Comparison of ENCODE assay signal across 8 cellular contexts in genomic region chr9:128550770-128551651, GRCh38. TPM values are rescaled to one million over a fixed set of nuclear protein-coding genes. Genes with fewer than 3 reads are reported as not detected.
DNase-seq lines count a peak whose midpoint lies in the region; ATAC-seq and TF ChIP-seq lines count a peak whose summit lies in the region.

No MANE protein-coding gene starts in this region.

- peak in 1 of 5 donors; percentile 4 for DNase-seq in CD4-positive, alpha-beta memory T cell
- DNase-seq in NCI-H2171 (lab: John Stamatoyannopoulos, UW) (peak; percentile 39), breast epithelium (ENCODE audit: low spot score in 2 of 2) (peak in 1 of 2 donors; percentile 26), kidney glomerular epithelial cell (lab: John Stamatoyannopoulos, UW) (peak; percentile 59), DMS153 (lab: John Stamatoyannopoulos, UW) (no peak)

- peak overlapping the region; percentile 34 to 95 (median 93) for H3K4me3 Mint-ChIP-seq in CD4-positive, alpha-beta memory T cell
- peak overlapping the region; percentile 98 for H3K4me3 Mint-ChIP-seq in stimulated activated memory B cell treated with anti-CD40 and anti-IgM and Interleukin-4, amounts not matched to agents 10 μg/mL and 1 μg/mL and 100 μg/mL, for 72 hours

- no peaks in the 10 kb centered on the region for H3K36me3 ChIP-seq in CD4-positive, alpha-beta memory T cell (ENCODE audit: insufficient read depth, low read length)
- no peaks in the 10 kb centered on the region for H3K36me3 ChIP-seq in breast epithelium

- no peak for TF ChIP-seq CTCF in breast epithelium (IDR thresholded peaks at IDR 0.05)

- no peaks in the 10 kb centered on the region for H3K27me3 Mint-ChIP-seq in CD4-positive, alpha-beta memory T cell
- no peaks in the 10 kb centered on the region for H3K27me3 Mint-ChIP-seq in stimulated activated memory B cell treated with anti-CD40 and anti-IgM and Interleukin-4, amounts not matched to agents 10 μg/mL and 1 μg/mL and 100 μg/mL, for 72 hours

- H3K4me1 Mint-ChIP-seq in CD4-positive, alpha-beta memory T cell, result peaks cover 17 to 31% (median 21%) of the 10 kb centered on the region in 4 donors
- peaks cover 9% of the 10 kb centered on the region for H3K4me1 Mint-ChIP-seq in stimulated activated memory B cell treated with anti-CD40 and anti-IgM and Interleukin-4, amounts not matched to agents 10 μg/mL and 1 μg/mL and 100 μg/mL, for 72 hours

- POLR2A ChIA-PET in CD4-positive, alpha-beta memory T cell (lab: Charles Lee; ENCODE audit: partially characterized antibody), result interaction anchor here (0.6 to 5.2 kb wide), 15 partner anchors 10 to 317 kb away, joined by 3 to 59 read pairs (median 12); partner anchors contain the start of genes ENDOG, GLE1, URM1 and ZDHHC12

- no peaks in the 10 kb centered on the region for H3K27me3 ChIP-seq in CD4-positive, alpha-beta memory T cell (ENCODE audit: insufficient read depth, low read length)
- no peaks in the 10 kb centered on the region for H3K27me3 ChIP-seq in breast epithelium

- TF ChIP-seq POLR2A in breast epithelium (IDR thresholded peaks at IDR 0.05), result no peak

- H3K9me3 Mint-ChIP-seq in CD4-positive, alpha-beta memory T cell, result peaks cover 0 to 2% (median 0%) of the 10 kb centered on the region in 8 donors
- no peaks in the 10 kb centered on the region for H3K9me3 Mint-ChIP-seq in stimulated activated memory B cell treated with anti-CD40 and anti-IgM and Interleukin-4, amounts not matched to agents 10 μg/mL and 1 μg/mL and 100 μg/mL, for 72 hours

- CTCF ChIA-PET in CD4-positive, alpha-beta memory T cell (lab: Charles Lee; ENCODE audit: partially characterized antibody), result interaction anchor here (0.6 to 2.5 kb wide), 4 partner anchors 8 to 1246 kb away, joined by 3 to 11 read pairs (median 4); no protein-coding TSS in a partner anchor

- H3K36me3 Mint-ChIP-seq in CD4-positive, alpha-beta memory T cell, result peaks cover 0 to 5% of the 10 kb centered on the region in 2 donors
- no peaks in the 10 kb centered on the region for H3K36me3 Mint-ChIP-seq in stimulated activated memory B cell treated with anti-CD40 and anti-IgM and Interleukin-4, amounts not matched to agents 10 μg/mL and 1 μg/mL and 100 μg/mL, for 72 hours

- ATAC-seq in stimulated activated memory B cell treated with anti-CD40 and anti-IgM and Interleukin-4, amounts not matched to agents 10 μg/mL and 1 μg/mL and 100 μg/mL, for 72 hours, result no peak
- ATAC-seq in GM19324 (IDR thresholded peaks at IDR 0.05; ENCODE audit: low FRiP score, unreplicated experiment), result no peak
- no peak for ATAC-seq in activated CD4-positive, CD25-positive, alpha-beta regulatory T cell treated with anti-CD3 and anti-CD28 coated beads, Interleukin-2, amount 50 U/mL, for 24 hours

- peak overlapping the region; percentile 91 for H3K27ac ChIP-seq in CD4-positive, alpha-beta memory T cell (ENCODE audit: low read depth, low read length)
- peak overlapping the region; percentile 90 to 98 for H3K27ac ChIP-seq in breast epithelium

- H3K4me3 ChIP-seq in CD4-positive, alpha-beta memory T cell (ENCODE audit: low read length in 2 of 2), result peak overlapping the region in 1 of 2 donors; percentile 79
- H3K4me3 ChIP-seq in breast epithelium, result peak overlapping the region in 2 of 3 donors; percentile 65 to 99

- H3K27ac Mint-ChIP-seq in CD4-positive, alpha-beta memory T cell, result peak overlapping the region; percentile 96 to 100 (median 99)
- no peak overlapping the region for H3K27ac Mint-ChIP-seq in stimulated activated memory B cell treated with anti-CD40 and anti-IgM and Interleukin-4, amounts not matched to agents 10 μg/mL and 1 μg/mL and 100 μg/mL, for 72 hours

- peaks cover 54% of the 10 kb centered on the region for H3K4me1 ChIP-seq in CD4-positive, alpha-beta memory T cell (ENCODE audit: insufficient read depth, low read length)
- peaks cover 12 to 18% of the 10 kb centered on the region in 2 donors for H3K4me1 ChIP-seq in breast epithelium

- intact Hi-C loops in CD4-positive, alpha-beta memory T cell (cut with micrococcal nuclease), result loop anchor here (5.0 kb wide), 1 partner anchor 476 kb away; the partner anchor contains the start of gene SH3GLB2
- intact Hi-C loops in breast epithelium (cut with DNase I; ENCODE audit: low total_unique reads), result no loop called here

- H3K9me3 ChIP-seq in CD4-positive, alpha-beta memory T cell (ENCODE audit: control insufficient read depth in 1 of 2, low read length in 2 of 2), result no peaks in the 10 kb centered on the region
- H3K9me3 ChIP-seq in breast epithelium, result no peaks in the 10 kb centered on the region

RNA-seq across cellular contexts. Expression of gene SPTAN1, which starts 1.4 kb away (rescaled TPM):
- 100 to 1,000 TPM; 593 to 595 TPM for total RNA-seq in CD4-positive, alpha-beta memory T cell
- 100 to 1,000 TPM in 1 of 2 donors, 10 to 100 TPM in 1; 14.0 to 194 TPM for polyA plus RNA-seq in CD4-positive, alpha-beta memory T cell
- 100 to 1,000 TPM; 217 to 264 (median 254) TPM for total RNA-seq in breast epithelium

RNA-seq across cellular contexts. Expression of gene GLE1, which starts 46.5 kb away (rescaled TPM):
- total RNA-seq in CD4-positive, alpha-beta memory T cell, result 10 to 100 TPM; 31.1 to 32.2 TPM
- polyA plus RNA-seq in CD4-positive, alpha-beta memory T cell, result 10 to 100 TPM; 22.4 to 31.4 TPM
- 10 to 100 TPM; 22.9 to 31.9 (median 26.7) TPM for total RNA-seq in breast epithelium
